ENCODE assay signal across 8 cellular contexts in genomic region chr12:95790025-95790911, GRCh38. TPM values are rescaled to one million over a fixed set of nuclear protein-coding genes. Genes with fewer than 3 reads are reported as not detected.
A peak's percentile ranks its signal among the peaks of the same experiment; 100 is the strongest.
DNase-seq lines count a peak whose midpoint lies in the region; ATAC-seq, FAIRE-seq and TF ChIP-seq lines count a peak whose summit lies in the region.

Gene NTN4, minus strand, starts transcription at chr12:95790764. Its CDS starts 455 bp downstream, at chr12:95790309.

- no peaks in the 10 kb centered on the region for H3K4me1 Mint-ChIP-seq in MCF 10A (ENCODE audit: insufficient read depth, unreplicated experiment)

- H3K27me3 ChIP-seq in small intestine (ENCODE audit: control insufficient read depth in 2 of 2, insufficient read depth in 2 of 2, low read length in 2 of 2): peaks cover 3 to 10% of the 10 kb centered on the region in 2 donors

- CTCF ChIA-PET in MCF 10A (lab: Yijun Ruan, JAX): interaction anchor here (0.6 to 1.0 kb wide), 2 partner anchors 85 to 318 kb away, joined by 3 read pairs; no protein-coding TSS in a partner anchor

- peaks cover 11% of the 10 kb centered on the region for H3K36me3 Mint-ChIP-seq in MCF 10A (ENCODE audit: insufficient read depth, unreplicated experiment)

- DNase-seq in COR-L47 (lab: John Stamatoyannopoulos, UW) (peak; percentile 39), H4 (ENCODE audit: low spot score) (peak; percentile 29), RKO (ENCODE audit: low spot score) (peak; percentile 35), MCF 10A (ENCODE audit: unreplicated experiment) (peak; percentile 49), iPS-NIHi11 (ENCODE audit: low spot score) (peak; percentile 71), small intestine (peak; percentile 43), epidermal melanocyte (ENCODE audit: insufficient read length, low spot score) (no peak)

- no peaks in the 10 kb centered on the region for H3K9me3 Mint-ChIP-seq in MCF 10A (ENCODE audit: unreplicated experiment)

- FAIRE-seq in small intestine (lab: Jason Lieb, UNC): no peak

- no peaks in the 10 kb centered on the region for H3K36me3 ChIP-seq in small intestine (ENCODE audit: control insufficient read depth in 2 of 2, insufficient read depth in 2 of 2, low read length in 2 of 2)

- POLR2A ChIA-PET in MCF 10A (lab: Yijun Ruan, JAX): interaction anchor here (0.7 to 3.9 kb wide), 8 partner anchors 9 to 157 kb away, joined by 3 to 25 read pairs (median 6); partner anchors contain the start of gene SNRPF

- H3K9me3 ChIP-seq in small intestine (ENCODE audit: control insufficient read depth, low read depth): no peaks in the 10 kb centered on the region

- intact Hi-C loops in MCF 10A (cut with micrococcal nuclease): no loop called here

- WGBS in small intestine, 3 donors: 0 to 1% (median 1%) methylated on average over 68 to 95 of the region's 95 CpGs

- H3K4me3 Mint-ChIP-seq in MCF 10A (ENCODE audit: unreplicated experiment): peak within 1 kb of the TSS; percentile 80

- TF ChIP-seq CTCF in MCF 10A (IDR thresholded peaks at IDR 0.05; ENCODE audit: unreplicated experiment): no peak

- ATAC-seq in GM21515 (IDR thresholded peaks at IDR 0.05; ENCODE audit: unreplicated experiment): no peak

- no peaks in the 10 kb centered on the region for H3K4me1 ChIP-seq in small intestine (ENCODE audit: control insufficient read depth in 2 of 2, insufficient read depth in 1 of 2, low read depth in 1 of 2, low read length in 1 of 2)

- BruUV-seq in MCF 10A (replicated peaks; lab: Mats Ljungman, UMichigan): no TSS peak

- peak within 1 kb of the TSS; percentile 66 to 89 for H3K4me3 ChIP-seq in small intestine (ENCODE audit: low read depth in 1 of 2, low read length in 2 of 2)

- H3K27me3 Mint-ChIP-seq in MCF 10A (ENCODE audit: insufficient read depth, unreplicated experiment): no peaks in the 10 kb centered on the region

- H3K27ac Mint-ChIP-seq in MCF 10A (ENCODE audit: low read depth, unreplicated experiment): peak within 1 kb of the TSS; percentile 83

- peak within 1 kb of the TSS in 1 of 2 donors; percentile 45 for H3K27ac ChIP-seq in small intestine (ENCODE audit: low read depth in 1 of 2, low read length in 1 of 2)

RNA-seq across cellular contexts. Expression of gene NTN4, which starts in this region (rescaled TPM):
- 16.3 and 19.4 TPM in 2 replicates for total RNA-seq in H4 (2014; rRNA removed; shearing (Covaris generic))
- total RNA-seq in MCF 10A (2022): 53.0 and 96.4 TPM in 2 replicates
- 10 to 100 TPM in 1 of 3 donors, 1 to 10 TPM in 2; 1.6 to 17.9 (median 1.6) TPM for polyA plus RNA-seq in small intestine
